ENCODE assay signal across 19 cellular contexts in the genomic region with DNA sequence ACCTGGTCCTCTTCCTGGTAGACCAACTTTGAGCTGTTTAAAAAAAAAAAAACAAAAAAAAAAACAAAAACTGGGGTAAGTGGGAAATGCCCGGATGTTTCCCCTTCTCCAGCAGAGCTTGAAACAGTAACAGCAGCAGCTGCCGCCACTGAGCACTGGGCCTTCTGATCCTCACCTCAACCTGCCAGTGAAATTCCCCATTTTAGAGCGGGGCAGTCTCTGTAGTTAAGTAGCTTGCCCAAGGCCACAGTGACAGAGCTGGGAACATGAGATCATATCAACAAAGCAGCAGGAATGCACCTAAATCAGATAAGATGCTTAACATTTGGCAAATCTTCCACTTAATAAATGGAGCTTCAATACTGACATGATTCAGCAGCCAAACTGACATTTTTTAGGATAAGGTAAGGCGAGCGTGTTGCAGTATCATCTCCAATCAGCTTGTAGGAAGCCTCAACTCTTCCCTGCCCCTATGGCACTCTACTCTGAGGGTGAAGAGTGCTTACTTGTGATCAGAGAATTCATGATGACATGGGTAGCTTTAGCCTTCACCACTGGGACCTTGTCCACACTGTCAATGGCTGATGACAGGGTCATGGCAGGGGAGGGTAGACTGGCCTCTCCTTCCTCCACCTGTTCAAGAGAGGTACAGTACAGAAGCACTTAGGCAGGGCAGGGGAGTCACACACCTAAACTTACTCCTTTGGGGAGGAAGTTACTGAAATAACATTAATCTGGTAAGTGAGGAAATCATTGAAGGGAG. TPM values are rescaled to one million over a fixed set of nuclear protein-coding genes. Genes with fewer than 3 reads are reported as not detected.
A peak's percentile ranks its signal among the peaks of the same experiment; 100 is the strongest.
DNase-seq lines count a peak whose midpoint lies in the region; ATAC-seq and TF ChIP-seq lines count a peak whose summit lies in the region.
"Had no signal": no experiment of that assay in that cellular context is flagged by ENCODE, and none has a peak within 500 bp of the region (broad histone marks: within the 10 kb centered on the region; RNA-seq: fewer than 3 reads in every experiment).

No MANE protein-coding gene starts in this region.

- H3K4ac ChIP-seq in mesendoderm (ENCODE audit: low read depth, low read length): no peak overlapping the region

- no peaks in the 10 kb centered on the region for H3K9me3 Mint-ChIP-seq in activated CD8-positive, alpha-beta T cell treated with anti-CD3 and anti-CD28 coated beads for 36 hours

- no peaks in the 10 kb centered on the region for H3K4me1 ChIP-seq in mesendoderm (ENCODE audit: control insufficient read depth, low read depth, low read length)
- H3K4me1 ChIP-seq: sigmoid colon had no signal

- H3K4me3 ChIP-seq in mesendoderm (ENCODE audit: low read length): no peak overlapping the region
- H3K4me3 ChIP-seq: sigmoid colon, thoracic aorta had no signal

- DNase-seq in Caki2 (ENCODE audit: low read depth): peak; percentile 11
- DNase-seq in activated CD8-positive, alpha-beta T cell treated with anti-CD3 and anti-CD28 coated beads for 36 hours: no peak
- peak; percentile 40 for DNase-seq in mesendoderm
- no peak for DNase-seq in 8988T
- DNase-seq in HEK293T (ENCODE audit: extremely low spot score): no peak
- DNase-seq: activated CD4-positive, alpha-beta T cell treated with anti-CD3 and anti-CD28 coated beads, Interleukin-2, amount 50 U/mL, for 1 hour; glutamatergic neuron; NCI-H226; NK-92 treated with Interleukin-12 subunit alpha and Interleukin-12 subunit beta, amount 100 ng/mL, for 24 hours; nucleus accumbens; sigmoid colon; stimulated activated CD4-positive, alpha-beta T cell treated with anti-CD3 and anti-CD28 coated beads, Interleukin-2, amount 100 ng/mL, for 48 hours; stimulated activated CD8-positive, alpha-beta memory T cell treated with anti-CD3 and anti-CD28 coated beads, Interleukin-4, amount 100 ng/mL, for 48 hours; T-helper 9 cell had no signal

- H3K27me3 Mint-ChIP-seq in activated CD8-positive, alpha-beta T cell treated with anti-CD3 and anti-CD28 coated beads for 36 hours: no peaks in the 10 kb centered on the region

- no CpG with 5 or more reads among the region's 5 CpGs for WGBS in mesendoderm (ENCODE audit: extremely low coverage, insufficient coverage, low lambda C conversion rate)

- H3K36me3 ChIP-seq in mesendoderm (ENCODE audit: control insufficient read depth, insufficient read depth, low read length): peaks cover 31% of the 10 kb centered on the region

- H3K18ac ChIP-seq in mesendoderm (ENCODE audit: low read length): no peak overlapping the region

- H4K5ac ChIP-seq in mesendoderm (ENCODE audit: low read length): no peak overlapping the region

- no peak overlapping the region for H3K23ac ChIP-seq in mesendoderm (ENCODE audit: low read length)

- peak; percentile 65 for ATAC-seq in GM21723 (IDR thresholded peaks at IDR 0.05; ENCODE audit: unreplicated experiment)
- no peak for ATAC-seq in activated CD8-positive, alpha-beta T cell treated with anti-CD3 and anti-CD28 coated beads for 36 hours
- no peak for ATAC-seq in GM21786 (IDR thresholded peaks at IDR 0.05; ENCODE audit: unreplicated experiment)
- no peak for ATAC-seq in GM21528 (IDR thresholded peaks at IDR 0.05; ENCODE audit: low FRiP score, unreplicated experiment)
- ATAC-seq: esophagus mucosa had no signal

- no peak overlapping the region for H4K8ac ChIP-seq in mesendoderm (ENCODE audit: low read depth, low read length)

- no peak overlapping the region for H2BK120ac ChIP-seq in mesendoderm (ENCODE audit: low read depth, low read length)

- H3K4me1 Mint-ChIP-seq in activated CD8-positive, alpha-beta T cell treated with anti-CD3 and anti-CD28 coated beads for 36 hours (ENCODE audit: low read depth): peaks cover 20% of the 10 kb centered on the region

- H3K27me3 ChIP-seq in mesendoderm (ENCODE audit: insufficient read depth, low read length, poor library complexity): no peaks in the 10 kb centered on the region
- H3K27me3 ChIP-seq: sigmoid colon had no signal

- H3K79me1 ChIP-seq in mesendoderm (ENCODE audit: low read length): peaks cover 37% of the 10 kb centered on the region

- no peak overlapping the region for H3K4me3 Mint-ChIP-seq in activated CD8-positive, alpha-beta T cell treated with anti-CD3 and anti-CD28 coated beads for 36 hours

- POLR2A ChIA-PET in activated CD8-positive, alpha-beta T cell treated with anti-CD3 and anti-CD28 coated beads for 36 hours (lab: Charles Lee): interaction anchor here (1.3 to 1.9 kb wide), 2 partner anchors 10 kb away, joined by 4 read pairs; partner anchors contain the start of gene KIAA1191
- POLR2A ChIA-PET in HEK293T (lab: Yijun Ruan, JAX): interaction anchor here (3.4 kb wide), 1 partner anchor 9 kb away, joined by 12 read pairs; the partner anchor contains the start of gene KIAA1191

- CTCF ChIA-PET in activated CD8-positive, alpha-beta T cell treated with anti-CD3 and anti-CD28 coated beads for 36 hours (lab: Charles Lee): interaction anchor here (1.1 to 1.8 kb wide), 2 partner anchors 9 to 10 kb away, joined by 3 to 5 read pairs; partner anchors contain the start of gene KIAA1191
- CTCF ChIA-PET in HEK293T (lab: Yijun Ruan, JAX): interaction anchor here (0.6 kb wide), 1 partner anchor 576 kb away, joined by 4 read pairs; no protein-coding TSS in a partner anchor

- no peak overlapping the region for H3K9ac ChIP-seq in mesendoderm (ENCODE audit: low read length)

- intact Hi-C loops in activated CD8-positive, alpha-beta T cell treated with anti-CD3 and anti-CD28 coated beads for 36 hours (cut with micrococcal nuclease): no loop called here

- H2AK5ac ChIP-seq in mesendoderm (ENCODE audit: low read length): no peak overlapping the region

- H3K56ac ChIP-seq in mesendoderm (ENCODE audit: low read length): no peak overlapping the region

- H3K27ac ChIP-seq in mesendoderm (ENCODE audit: low read depth, low read length): no peak overlapping the region
- H3K27ac ChIP-seq: sigmoid colon, thoracic aorta had no signal

- no peak overlapping the region for H2BK5ac ChIP-seq in mesendoderm (ENCODE audit: low read length)

- H2BK15ac ChIP-seq in mesendoderm (replicated peaks; ENCODE audit: low read depth): no peak overlapping the region

- peaks cover 50% of the 10 kb centered on the region for H3K36me3 Mint-ChIP-seq in activated CD8-positive, alpha-beta T cell treated with anti-CD3 and anti-CD28 coated beads for 36 hours (ENCODE audit: low read depth)

- no peak overlapping the region for H3K4me2 ChIP-seq in mesendoderm (ENCODE audit: low read length)

- in situ Hi-C loops in Caki2 (cut with HindIII; ENCODE audit: low pct_unique_long_range_greater_than_20kb, low sequenced_read_pairs): no loop called here

- H3K79me2 ChIP-seq in mesendoderm (ENCODE audit: control insufficient read depth, insufficient read depth, low read length): peaks cover 21% of the 10 kb centered on the region

- TF ChIP-seq CTCF in activated CD8-positive, alpha-beta T cell treated with anti-CD3 and anti-CD28 coated beads for 36 hours (IDR thresholded peaks at IDR 0.05): no peak

- peak overlapping the region; percentile 8 for H3K27ac Mint-ChIP-seq in activated CD8-positive, alpha-beta T cell treated with anti-CD3 and anti-CD28 coated beads for 36 hours

TF ChIP-seq in HEK293T, 16 proteins besides CTCF, POLR2A, EP300 and RAD21:
- no peak for TF ChIP-seq NFRKB (IDR thresholded peaks at IDR 0.05)
- no peak for TF ChIP-seq FOXM1 (IDR thresholded peaks at IDR 0.05; ENCODE audit: borderline replicate concordance)
- TF ChIP-seq L3MBTL2 (conservative IDR thresholded peaks at IDR 0.05): no peak
- no peak for TF ChIP-seq FOXA1 (IDR thresholded peaks at IDR 0.05)
- no peak for TF ChIP-seq LEF1 (IDR thresholded peaks at IDR 0.05; ENCODE audit: borderline replicate concordance)
- TF ChIP-seq HDGF (IDR thresholded peaks at IDR 0.05; ENCODE audit: borderline replicate concordance): no peak
- TF ChIP-seq ZNF384 (IDR thresholded peaks at IDR 0.05): no peak
- TF ChIP-seq, protein P1, sequence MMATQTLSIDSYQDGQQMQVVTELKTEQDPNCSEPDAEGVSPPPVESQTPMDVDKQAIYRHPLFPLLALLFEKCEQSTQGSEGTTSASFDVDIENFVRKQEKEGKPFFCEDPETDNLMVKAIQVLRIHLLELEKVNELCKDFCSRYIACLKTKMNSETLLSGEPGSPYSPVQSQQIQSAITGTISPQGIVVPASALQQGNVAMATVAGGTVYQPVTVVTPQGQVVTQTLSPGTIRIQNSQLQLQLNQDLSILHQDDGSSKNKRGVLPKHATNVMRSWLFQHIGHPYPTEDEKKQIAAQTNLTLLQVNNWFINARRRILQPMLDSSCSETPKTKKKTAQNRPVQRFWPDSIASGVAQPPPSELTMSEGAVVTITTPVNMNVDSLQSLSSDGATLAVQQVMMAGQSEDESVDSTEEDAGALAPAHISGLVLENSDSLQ (IDR thresholded peaks at IDR 0.05): no peak

RNA-seq across cellular contexts. Expression of gene KIAA1191, which starts 9.3 kb away (rescaled TPM):
- 103 and 141 TPM in 2 replicates for total RNA-seq in Caki2 (2014; rRNA removed; shearing (Covaris generic); ENCODE audit: low replicate concordance)
- 10 to 100 TPM; 39.4 to 40.8 TPM for total RNA-seq in activated CD8-positive, alpha-beta T cell treated with anti-CD3 and anti-CD28 coated beads for 36 hours
- 69.6 TPM for polyA plus RNA-seq in mesendoderm (2013, experiment 1 of 2)
- polyA plus RNA-seq in mesendoderm (2013, experiment 2 of 2): 66.6 TPM

RNA-seq across cellular contexts. Expression of gene ARL10, which starts 13.0 kb away (rescaled TPM):
- not detected in 2 replicates for total RNA-seq in Caki2 (2014; rRNA removed; shearing (Covaris generic); ENCODE audit: low replicate concordance)
- 10 to 100 TPM; 15.6 to 17.0 TPM for total RNA-seq in activated CD8-positive, alpha-beta T cell treated with anti-CD3 and anti-CD28 coated beads for 36 hours
- polyA plus RNA-seq in mesendoderm (2013, experiment 1 of 2): 1.9 TPM
- 2.3 TPM for polyA plus RNA-seq in mesendoderm (2013, experiment 2 of 2)

RNA-seq across cellular contexts. Expression of gene NOP16, which starts 36.1 kb away (rescaled TPM):
- 17.9 and 27.4 TPM in 2 replicates for total RNA-seq in Caki2 (2014; rRNA removed; shearing (Covaris generic); ENCODE audit: low replicate concordance)
- 10 to 100 TPM; 71.8 to 75.1 TPM for total RNA-seq in activated CD8-positive, alpha-beta T cell treated with anti-CD3 and anti-CD28 coated beads for 36 hours
- polyA plus RNA-seq in mesendoderm (2013, experiment 1 of 2): 98.4 TPM
- 97.6 TPM for polyA plus RNA-seq in mesendoderm (2013, experiment 2 of 2)

RNA-seq across cellular contexts. Expression of gene HIGD2A, which starts 36.3 kb away (rescaled TPM):
- 129 and 143 TPM in 2 replicates for total RNA-seq in Caki2 (2014; rRNA removed; shearing (Covaris generic); ENCODE audit: low replicate concordance)
- total RNA-seq in activated CD8-positive, alpha-beta T cell treated with anti-CD3 and anti-CD28 coated beads for 36 hours: 100 to 1,000 TPM; 118 to 120 TPM
- polyA plus RNA-seq in mesendoderm (2013, experiment 1 of 2): 170 TPM
- polyA plus RNA-seq in mesendoderm (2013, experiment 2 of 2): 166 TPM

Comparison
In these comparisons a context has a peak if more than half of its experiments do, and no peak if none do; other contexts are left out.
1. DNase-seq: peak in Caki2 (single experiment) and mesendoderm (single experiment); none in activated CD8-positive, alpha-beta T cell treated with anti-CD3 and anti-CD28 coated beads for 36 hours (single experiment), 8988T (single experiment) and HEK293T (single experiment).
2. RNA of gene ARL10, which starts 13.0 kb away (total RNA-seq): 15.6 to 17.0 TPM in activated CD8-positive, alpha-beta T cell treated with anti-CD3 and anti-CD28 coated beads for 36 hours; not detected in Caki2; every median in the first group is over 10 times any median in the second.